In genomic region chr15:51313644-51314280, GRCh38 we compare ENCODE assay signal across 2 cellular contexts.
TF ChIP-seq lines count a peak whose summit lies in the region.

No MANE protein-coding gene starts in this region.

TF ChIP-seq in HepG2, 621 proteins besides CTCF, POLR2A, EP300 and RAD21 (continues in another document):
- TF ChIP-seq FOXA3 (CRISPR knock-in tag; IDR thresholded peaks at IDR 0.05) = peak; percentile 87
- TF ChIP-seq KDM6A (CRISPR knock-in tag; IDR thresholded peaks at IDR 0.05; ENCODE audit: low read depth) = peak; percentile 63; the same call in 1 of the 2 replicates
- no peak for TF ChIP-seq ZNF343 (CRISPR knock-in tag; IDR thresholded peaks at IDR 0.05)
- peak; percentile 71; the same call in 1 of the 2 replicates for TF ChIP-seq TBX2 (CRISPR knock-in tag; IDR thresholded peaks at IDR 0.05; ENCODE audit: borderline replicate concordance)
- TF ChIP-seq NFYC (CRISPR knock-in tag; IDR thresholded peaks at IDR 0.05) = 0 out of 2 replicates have a peak, but pooled peaks have one; percentile 16
- peak; percentile 30; the same call in 1 of the 2 replicates for TF ChIP-seq ZNF710 (CRISPR knock-in tag; IDR thresholded peaks at IDR 0.05; ENCODE audit: borderline replicate concordance)
- TF ChIP-seq ZNF788 (CRISPR knock-in tag; IDR thresholded peaks at IDR 0.05; ENCODE audit: borderline replicate concordance) = peak; percentile 73; the same call in 1 of the 2 replicates
- TF ChIP-seq ZBTB7A (CRISPR knock-in tag; IDR thresholded peaks at IDR 0.05) = 0 out of 2 replicates have a peak, but pooled peaks have one; percentile 39
- peak; percentile 57 for TF ChIP-seq HOXA3 (CRISPR knock-in tag; IDR thresholded peaks at IDR 0.05)
- TF ChIP-seq SMAD1 (CRISPR knock-in tag; IDR thresholded peaks at IDR 0.05; ENCODE audit: borderline replicate concordance, low read depth) = no peak
- no peak for TF ChIP-seq ATM (IDR thresholded peaks at IDR 0.05; ENCODE audit: borderline replicate concordance)
- TF ChIP-seq ZNF770 (CRISPR knock-in tag; IDR thresholded peaks at IDR 0.05) = peak; percentile 100
- no peak for TF ChIP-seq ETS1 (CRISPR knock-in tag; IDR thresholded peaks at IDR 0.05)
- TF ChIP-seq POLR2AphosphoS5 (IDR thresholded peaks at IDR 0.05; ENCODE audit: low read depth, low read length) = no peak
- TF ChIP-seq CSRNP1 (CRISPR knock-in tag; IDR thresholded peaks at IDR 0.05) = 0 out of 2 replicates have a peak, but pooled peaks have one; percentile 25
- TF ChIP-seq ZNF138 (CRISPR knock-in tag; IDR thresholded peaks at IDR 0.05; ENCODE audit: low read depth) = no peak
- TF ChIP-seq JUND (CRISPR knock-in tag; IDR thresholded peaks at IDR 0.05) = peak; percentile 75
- peak; percentile 65; the same call in 1 of the 2 replicates for TF ChIP-seq ZNF614 (CRISPR knock-in tag; IDR thresholded peaks at IDR 0.05; ENCODE audit: borderline replicate concordance)
- TF ChIP-seq CHD4 (IDR thresholded peaks at IDR 0.05; ENCODE audit: borderline replicate concordance, low read length) = peak; percentile 89; the same call in 1 of the 2 replicates
- TF ChIP-seq CREM (IDR thresholded peaks at IDR 0.05) = peak; percentile 66
- no peak for TF ChIP-seq CREM (CRISPR knock-in tag; IDR thresholded peaks at IDR 0.05)
- no peak for TF ChIP-seq RFX5 (IDR thresholded peaks at IDR 0.05; ENCODE audit: low read depth, low read length)
- no peak for TF ChIP-seq ZNF296 (CRISPR knock-in tag; conservative IDR thresholded peaks at IDR 0.05)
- TF ChIP-seq HOXA5 (CRISPR knock-in tag; IDR thresholded peaks at IDR 0.05) = 0 out of 2 replicates have a peak, but pooled peaks have one; percentile 37
- TF ChIP-seq ZMAT3 (CRISPR knock-in tag; conservative IDR thresholded peaks at IDR 0.05) = peak; percentile 79; the same call in 1 of the 2 replicates
- TF ChIP-seq SP5 (CRISPR knock-in tag; IDR thresholded peaks at IDR 0.05; ENCODE audit: borderline replicate concordance, low read depth) = 0 out of 2 replicates have a peak, but pooled peaks have one; percentile 56
- TF ChIP-seq ZNF274 (CRISPR knock-in tag; IDR thresholded peaks at IDR 0.05) = no peak
- peak; percentile 37; the same call in 1 of the 2 replicates for TF ChIP-seq DRAP1 (CRISPR knock-in tag; IDR thresholded peaks at IDR 0.05)

TF ChIP-seq in K562, 482 proteins besides CTCF, POLR2A, EP300 and RAD21:
- TF ChIP-seq SMC3 (conservative IDR thresholded peaks at IDR 0.05; ENCODE audit: insufficient read depth, low read depth, low read length) (no peak), BRD9 (IDR thresholded peaks at IDR 0.05; ENCODE audit: low read depth, partially characterized antibody) (peak; percentile 60)
